In the genomic region with DNA sequence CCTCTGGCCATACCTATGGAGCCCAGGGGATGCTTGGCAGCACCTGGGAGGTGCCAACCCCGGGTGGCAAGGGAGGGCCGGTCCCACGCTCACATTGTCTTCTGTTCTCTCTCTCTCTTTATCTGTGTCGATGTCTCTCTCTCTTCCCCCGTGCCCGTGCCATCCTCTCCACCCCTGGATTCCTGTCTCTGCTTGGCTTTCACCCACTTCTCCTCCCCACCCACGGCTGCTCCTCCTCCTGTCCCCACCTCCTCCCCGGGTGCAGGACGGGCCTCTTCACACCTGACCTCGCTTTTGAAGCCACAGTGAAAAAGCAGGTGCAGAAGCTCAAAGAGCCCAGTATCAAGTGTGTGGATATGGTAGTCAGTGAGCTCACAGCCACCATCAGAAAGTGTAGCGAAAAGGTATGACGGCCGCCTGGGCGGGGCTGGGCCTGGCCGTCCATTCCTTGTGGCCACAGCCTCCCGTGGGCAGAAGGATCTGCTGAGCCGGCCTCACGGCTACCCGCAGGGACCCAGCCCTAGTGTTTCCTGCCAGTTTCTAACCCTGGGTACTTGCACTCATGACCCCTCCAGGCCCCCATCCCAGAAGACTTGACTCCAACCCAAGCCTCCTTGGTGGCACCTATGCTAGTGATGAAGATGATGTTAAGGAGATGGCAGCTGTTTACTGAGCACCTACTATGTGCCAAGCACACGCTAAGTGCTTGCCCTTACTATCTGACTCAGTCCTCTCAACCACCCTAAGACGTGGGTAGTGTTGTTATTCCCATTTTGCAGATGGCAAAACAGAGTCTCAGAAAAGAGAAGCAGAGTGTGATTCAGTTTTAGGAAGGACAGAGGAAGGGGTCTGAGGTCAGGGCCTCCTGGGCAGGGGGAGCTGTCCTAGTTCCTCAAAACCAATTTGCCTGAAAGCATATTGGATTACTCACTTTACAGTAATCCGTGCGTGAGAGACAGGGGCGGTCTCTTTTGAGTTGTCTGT, we compare ENCODE assay signal across 1 cellular context.
TF ChIP-seq lines count a peak whose summit lies in the region.

No MANE protein-coding gene starts in this region.

TF ChIP-seq in IMR-90, 13 proteins besides CTCF, POLR2A, EP300 and RAD21:
- TF ChIP-seq RFX5 (IDR thresholded peaks at IDR 0.05; ENCODE audit: low read depth, low read length) = no peak
- no peak for TF ChIP-seq SMC3 (IDR thresholded peaks at IDR 0.05; ENCODE audit: low read depth, low read length)
- no peak for TF ChIP-seq MXI1 (IDR thresholded peaks at IDR 0.05; ENCODE audit: borderline replicate concordance, low read depth, low read length)
- no peak for TF ChIP-seq RCOR1 (IDR thresholded peaks at IDR 0.05; ENCODE audit: insufficient replicate concordance, low read length)
- no peak for TF ChIP-seq CEBPB (IDR thresholded peaks at IDR 0.05; ENCODE audit: low read depth, low read length)
- no peak for TF ChIP-seq NFE2L2 (IDR thresholded peaks at IDR 0.05; ENCODE audit: low read depth, low read length)
- no peak for TF ChIP-seq BHLHE40 (IDR thresholded peaks at IDR 0.05; ENCODE audit: low read depth, low read length)
- no peak for TF ChIP-seq MAZ (IDR thresholded peaks at IDR 0.05; ENCODE audit: borderline replicate concordance, low read depth, low read length)
- no peak for TF ChIP-seq CHD1 (IDR thresholded peaks at IDR 0.05; ENCODE audit: low read depth, low read length)
- TF ChIP-seq MAFK (IDR thresholded peaks at IDR 0.05; ENCODE audit: low read depth, low read length) = no peak
- TF ChIP-seq, protein P1, sequence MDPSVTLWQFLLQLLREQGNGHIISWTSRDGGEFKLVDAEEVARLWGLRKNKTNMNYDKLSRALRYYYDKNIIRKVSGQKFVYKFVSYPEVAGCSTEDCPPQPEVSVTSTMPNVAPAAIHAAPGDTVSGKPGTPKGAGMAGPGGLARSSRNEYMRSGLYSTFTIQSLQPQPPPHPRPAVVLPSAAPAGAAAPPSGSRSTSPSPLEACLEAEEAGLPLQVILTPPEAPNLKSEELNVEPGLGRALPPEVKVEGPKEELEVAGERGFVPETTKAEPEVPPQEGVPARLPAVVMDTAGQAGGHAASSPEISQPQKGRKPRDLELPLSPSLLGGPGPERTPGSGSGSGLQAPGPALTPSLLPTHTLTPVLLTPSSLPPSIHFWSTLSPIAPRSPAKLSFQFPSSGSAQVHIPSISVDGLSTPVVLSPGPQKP (IDR thresholded peaks at IDR 0.05; ENCODE audit: borderline replicate concordance, low read depth, low read length) = no peak
- TF ChIP-seq USF2 (IDR thresholded peaks at IDR 0.05; ENCODE audit: low read depth, low read length) = no peak
- TF ChIP-seq FOS (IDR thresholded peaks at IDR 0.05; ENCODE audit: low read depth, low read length) = no peak
